In genomic region chr18:45341454-45341853, GRCh38 we compare ENCODE assay signal across 15 cellular contexts.
DNase-seq lines count a peak whose midpoint lies in the region; ATAC-seq and TF ChIP-seq lines count a peak whose summit lies in the region.
"Had no signal": no experiment of that assay in that cellular context is flagged by ENCODE, and none has a peak within 500 bp of the region (broad histone marks: within the 10 kb centered on the region; RNA-seq: fewer than 3 reads in every experiment).

No MANE protein-coding gene starts in this region.

- H3K4me3 ChIP-seq in A673 (ENCODE audit: low read depth, low read length, poor library complexity, severe bottlenecking) (no peak overlapping the region), brain microvascular endothelial cell (ENCODE audit: low read depth, low read length) (no peak overlapping the region), foreskin fibroblast (ENCODE audit: low read depth in 1 of 2, low read length in 2 of 2) (no peak overlapping the region)
- H3K4me3 ChIP-seq: SJCRH30 had no signal

- POLR2A ChIA-PET in A673 (lab: Charles Lee; ENCODE audit: low non-redundant PET): no interaction called here
- POLR2A ChIA-PET in HEK293T (lab: Yijun Ruan, JAX): no interaction called here

- DNase-seq in A673 (ENCODE audit: low spot score): no peak
- DNase-seq in HEK293T (ENCODE audit: extremely low spot score): no peak
- DNase-seq in brain microvascular endothelial cell: no peak
- DNase-seq in foreskin fibroblast: no peak
- no peak for DNase-seq in retina
- DNase-seq in activated gamma-delta T cell (lab: John Stamatoyannopoulos, UW): no peak
- DNase-seq in HK-2 (ENCODE audit: unreplicated experiment): no peak
- DNase-seq: CD4-positive, CD25-positive, alpha-beta regulatory T cell; DMS79; NCI-H1436 treated with DMSO at 0.1 percent for 48 hours; NCI-H2081; NCI-H524; SJCRH30 had no signal

- in situ Hi-C loops in brain microvascular endothelial cell (cut with HindIII; ENCODE audit: low pct_ligation_motif_present, low sequenced_read_pairs): no loop called here

- H3K36me3 ChIP-seq in A673 (ENCODE audit: insufficient read depth, low read length, poor library complexity, severe bottlenecking): no peaks in the 10 kb centered on the region
- no peaks in the 10 kb centered on the region for H3K36me3 ChIP-seq in brain microvascular endothelial cell (replicated peaks)
- H3K36me3 ChIP-seq: SJCRH30 had no signal

- ATAC-seq in GM19023 (IDR thresholded peaks at IDR 0.05; ENCODE audit: unreplicated experiment): no peak

- CTCF ChIA-PET in A673 (lab: Charles Lee): no interaction called here
- CTCF ChIA-PET in HEK293T (lab: Yijun Ruan, JAX): interaction anchor here (1.1 kb wide), 1 partner anchor 24 kb away, joined by 4 read pairs; no protein-coding TSS in a partner anchor

- H3K9me3 ChIP-seq in A673 (ENCODE audit: low read depth, low read length, poor library complexity, severe bottlenecking): no peaks in the 10 kb centered on the region
- H3K9me3 ChIP-seq: SJCRH30 had no signal

- 0 out of 2 replicates have a peak, but pooled peaks have one; percentile 7 for TF ChIP-seq CTCF in A673 (conservative IDR thresholded peaks at IDR 0.05; ENCODE audit: low read depth, low read length)
- TF ChIP-seq CTCF in brain microvascular endothelial cell (IDR thresholded peaks at IDR 0.05; ENCODE audit: low read depth, low read length, missing control alignments): peak; percentile 42
- peak; percentile 15 for TF ChIP-seq CTCF in foreskin fibroblast (IDR thresholded peaks at IDR 0.05; ENCODE audit: low read depth, low read length)

- H3K27ac ChIP-seq in A673 (ENCODE audit: low read depth, low read length, poor library complexity, severe bottlenecking): no peak overlapping the region
- H3K27ac ChIP-seq in brain microvascular endothelial cell: no peak overlapping the region
- H3K27ac ChIP-seq: RWPE1, SJCRH30 had no signal

- BruUV-seq in A673 (replicated peaks; lab: Mats Ljungman, UMichigan): no TSS peak

- intact Hi-C loops in A673 (cut with micrococcal nuclease; ENCODE audit: unreplicated experiment): no loop called here

- H3K27me3 ChIP-seq in A673 (replicated peaks; ENCODE audit: insufficient read depth, low read depth, low read length, poor library complexity): peaks cover 6% of the 10 kb centered on the region
- no peaks in the 10 kb centered on the region for H3K27me3 ChIP-seq in brain microvascular endothelial cell (replicated peaks)
- H3K27me3 ChIP-seq: SJCRH30 had no signal

- no peaks in the 10 kb centered on the region for H3K4me1 ChIP-seq in A673 (ENCODE audit: insufficient read depth, low read length, poor library complexity, severe bottlenecking)
- H3K4me1 ChIP-seq: SJCRH30 had no signal

TF ChIP-seq in HEK293T, 16 proteins besides CTCF, POLR2A, EP300 and RAD21:
- TF ChIP-seq FOXK2 (IDR thresholded peaks at IDR 0.05): no peak
- 0 out of 2 replicates have a peak, but pooled peaks have one; percentile 21 for TF ChIP-seq ZNF384 (IDR thresholded peaks at IDR 0.05)
